In genomic region chr5:178131446-178131996, GRCh38 we compare ENCODE assay signal across 8 cellular contexts. TPM values are rescaled to one million over a fixed set of nuclear protein-coding genes. Genes with fewer than 3 reads are reported as not detected.
DNase-seq lines count a peak whose midpoint lies in the region; ATAC-seq and FAIRE-seq lines count a peak whose summit lies in the region.

No MANE protein-coding gene starts in this region.

- H3K27ac ChIP-seq in iPS-20b (ENCODE audit: low read length) (peak overlapping the region; percentile 71), substantia nigra (ENCODE audit: low read depth, low read length, poor library complexity, severe bottlenecking) (peak overlapping the region; percentile 67)

- no peaks in the 10 kb centered on the region for H3K27me3 ChIP-seq in iPS-20b (ENCODE audit: insufficient read depth, low read length)

- DNase-seq in T-helper 1 cell (no peak), substantia nigra (lab: John Stamatoyannopoulos, UW) (no peak), SW 1271 (lab: John Stamatoyannopoulos, UW) (no peak), RCC 7860 (ENCODE audit: low spot score) (no peak)
- no peak for DNase-seq in activated CD4-positive, alpha-beta memory T cell treated with anti-CD3 and anti-CD28 coated beads, Interleukin-2, amount 10 ng/mL, durations not matched to agents 7 days and 5 days

- ATAC-seq in HG02973 (IDR thresholded peaks at IDR 0.05; ENCODE audit: unreplicated experiment) = no peak

- peak overlapping the region; percentile 87; the same call in 1 of the 2 replicates for H3K9ac ChIP-seq in iPS-20b (ENCODE audit: low read depth, low read length)

- no peak for FAIRE-seq in RCC 7860 (lab: Jason Lieb, UNC)

- H3K36me3 ChIP-seq in iPS-20b (ENCODE audit: insufficient read depth, low read depth, low read length) = peaks cover 36% of the 10 kb centered on the region

- peak overlapping the region; percentile 92 for H3K4me3 ChIP-seq in iPS-20b (ENCODE audit: low read length)

- H3K27ac Mint-ChIP-seq in T-helper 1 cell treated with Interleukin-12 subunit alpha and Interleukin-12 subunit beta and Interleukin-4 antibody, amounts not matched to agents 30 μg/mL and 1 μg/mL, for 36 hours = peak overlapping the region; percentile 83
- peak overlapping the region; percentile 70 for H3K27ac Mint-ChIP-seq in activated CD4-positive, alpha-beta memory T cell treated with anti-CD3 and anti-CD28 coated beads, Interleukin-2, amount 10 ng/mL, durations not matched to agents 7 days and 5 days

- no peaks in the 10 kb centered on the region for H3K9me3 Mint-ChIP-seq in T-helper 1 cell treated with Interleukin-12 subunit alpha and Interleukin-12 subunit beta and Interleukin-4 antibody, amounts not matched to agents 30 μg/mL and 1 μg/mL, for 36 hours
- no peaks in the 10 kb centered on the region for H3K9me3 Mint-ChIP-seq in activated CD4-positive, alpha-beta memory T cell treated with anti-CD3 and anti-CD28 coated beads, Interleukin-2, amount 10 ng/mL, durations not matched to agents 7 days and 5 days

- POLR2A ChIA-PET in activated CD4-positive, alpha-beta memory T cell treated with anti-CD3 and anti-CD28 coated beads, Interleukin-2, amount 10 ng/mL, durations not matched to agents 7 days and 5 days (lab: Charles Lee) = interaction anchor here (0.7 to 3.1 kb wide), 6 partner anchors 10 to 73 kb away, joined by 3 to 24 read pairs (median 12); partner anchors contain the start of genes HNRNPAB and N4BP3

- CTCF ChIA-PET in activated CD4-positive, alpha-beta memory T cell treated with anti-CD3 and anti-CD28 coated beads, Interleukin-2, amount 10 ng/mL, durations not matched to agents 7 days and 5 days (lab: Charles Lee) = interaction anchor here (0.6 to 1.0 kb wide), 3 partner anchors 11 to 13 kb away, joined by 3 to 5 read pairs (median 4); no protein-coding TSS in a partner anchor

- H3K27me3 Mint-ChIP-seq in T-helper 1 cell treated with Interleukin-12 subunit alpha and Interleukin-12 subunit beta and Interleukin-4 antibody, amounts not matched to agents 30 μg/mL and 1 μg/mL, for 36 hours (ENCODE audit: low read depth) = no peaks in the 10 kb centered on the region
- peaks cover 2% of the 10 kb centered on the region for H3K27me3 Mint-ChIP-seq in activated CD4-positive, alpha-beta memory T cell treated with anti-CD3 and anti-CD28 coated beads, Interleukin-2, amount 10 ng/mL, durations not matched to agents 7 days and 5 days

- H3K4me1 Mint-ChIP-seq in T-helper 1 cell treated with Interleukin-12 subunit alpha and Interleukin-12 subunit beta and Interleukin-4 antibody, amounts not matched to agents 30 μg/mL and 1 μg/mL, for 36 hours (ENCODE audit: low read depth) = peaks cover 13% of the 10 kb centered on the region
- peaks cover 20% of the 10 kb centered on the region for H3K4me1 Mint-ChIP-seq in activated CD4-positive, alpha-beta memory T cell treated with anti-CD3 and anti-CD28 coated beads, Interleukin-2, amount 10 ng/mL, durations not matched to agents 7 days and 5 days

- H3K4me3 Mint-ChIP-seq in T-helper 1 cell treated with Interleukin-12 subunit alpha and Interleukin-12 subunit beta and Interleukin-4 antibody, amounts not matched to agents 30 μg/mL and 1 μg/mL, for 36 hours = peak overlapping the region; percentile 85
- peak overlapping the region; percentile 74 for H3K4me3 Mint-ChIP-seq in activated CD4-positive, alpha-beta memory T cell treated with anti-CD3 and anti-CD28 coated beads, Interleukin-2, amount 10 ng/mL, durations not matched to agents 7 days and 5 days

- peaks cover 16% of the 10 kb centered on the region for H3K36me3 Mint-ChIP-seq in T-helper 1 cell treated with Interleukin-12 subunit alpha and Interleukin-12 subunit beta and Interleukin-4 antibody, amounts not matched to agents 30 μg/mL and 1 μg/mL, for 36 hours (ENCODE audit: low read depth)
- H3K36me3 Mint-ChIP-seq in activated CD4-positive, alpha-beta memory T cell treated with anti-CD3 and anti-CD28 coated beads, Interleukin-2, amount 10 ng/mL, durations not matched to agents 7 days and 5 days (ENCODE audit: low read depth) = peaks cover 5% of the 10 kb centered on the region

- H3K9me3 ChIP-seq in iPS-20b (ENCODE audit: insufficient read depth, low read depth, low read length) = no peaks in the 10 kb centered on the region

- peaks cover 13% of the 10 kb centered on the region for H3K4me1 ChIP-seq in iPS-20b (ENCODE audit: insufficient read depth, low read length)

RNA-seq across cellular contexts. Expression of gene RMND5B, which starts 0.7 kb away (rescaled TPM):
- total RNA-seq in activated CD4-positive, alpha-beta memory T cell treated with anti-CD3 and anti-CD28 coated beads, Interleukin-2, amount 10 ng/mL, durations not matched to agents 7 days and 5 days = 10 to 100 TPM; 17.0 to 19.3 TPM

RNA-seq across cellular contexts. Expression of gene N4BP3, which starts 18.2 kb away (rescaled TPM):
- total RNA-seq in activated CD4-positive, alpha-beta memory T cell treated with anti-CD3 and anti-CD28 coated beads, Interleukin-2, amount 10 ng/mL, durations not matched to agents 7 days and 5 days = 1 to 10 TPM; 4.3 to 4.4 TPM

RNA-seq across cellular contexts. Expression of gene NHP2, which starts 22.2 kb away (rescaled TPM):
- 100 to 1,000 TPM; 101 to 106 TPM for total RNA-seq in activated CD4-positive, alpha-beta memory T cell treated with anti-CD3 and anti-CD28 coated beads, Interleukin-2, amount 10 ng/mL, durations not matched to agents 7 days and 5 days

RNA-seq across cellular contexts. Expression of gene GMCL2, which starts 55.6 kb away (rescaled TPM):
- total RNA-seq in activated CD4-positive, alpha-beta memory T cell treated with anti-CD3 and anti-CD28 coated beads, Interleukin-2, amount 10 ng/mL, durations not matched to agents 7 days and 5 days = not detected
